20 cellular contexts compared by ENCODE assay signal in genomic region chr6:127924031-127924430, GRCh38. TPM values are rescaled to one million over a fixed set of nuclear protein-coding genes. Genes with fewer than 3 reads are reported as not detected.
DNase-seq lines count a peak whose midpoint lies in the region; ATAC-seq lines count a peak whose summit lies in the region.
"Had no signal": no experiment of that assay in that cellular context is flagged by ENCODE, and none has a peak within 500 bp of the region (broad histone marks: within the 10 kb centered on the region; RNA-seq: fewer than 3 reads in every experiment).

No MANE protein-coding gene starts in this region.

- POLR2A ChIA-PET in activated CD4-positive, alpha-beta T cell treated with anti-CD3 and anti-CD28 coated beads for 36 hours (lab: Charles Lee) = no interaction called here

- peak; percentile 8 for ATAC-seq in activated CD4-positive, alpha-beta T cell treated with anti-CD3 and anti-CD28 coated beads for 36 hours
- ATAC-seq in activated naive CD4-positive, alpha-beta T cell treated with anti-CD3 and anti-CD28 coated beads, Interleukin-2, amount 50 U/mL, for 72 hours = peak; percentile 47 to 62
- no peak for ATAC-seq in central memory CD8-positive, alpha-beta T cell (replicated peaks; ENCODE audit: extremely low read depth, poor library complexity, severe bottlenecking)
- ATAC-seq in GM18873 (IDR thresholded peaks at IDR 0.05; ENCODE audit: low FRiP score, unreplicated experiment) = no peak
- ATAC-seq in HG03521 (IDR thresholded peaks at IDR 0.05; ENCODE audit: unreplicated experiment) = no peak
- ATAC-seq: HCT116, K562 had no signal

- no peak overlapping the region for H3K4me3 Mint-ChIP-seq in activated CD4-positive, alpha-beta T cell treated with anti-CD3 and anti-CD28 coated beads for 36 hours
- H3K4me3 Mint-ChIP-seq in central memory CD8-positive, alpha-beta T cell = peak overlapping the region; percentile 14

- no peaks in the 10 kb centered on the region for H3K27me3 Mint-ChIP-seq in activated CD4-positive, alpha-beta T cell treated with anti-CD3 and anti-CD28 coated beads for 36 hours
- no peaks in the 10 kb centered on the region for H3K27me3 Mint-ChIP-seq in central memory CD8-positive, alpha-beta T cell
- H3K27me3 Mint-ChIP-seq: CD4-positive, alpha-beta memory T cell had no signal

- peaks cover 20% of the 10 kb centered on the region for H3K9me3 Mint-ChIP-seq in activated CD4-positive, alpha-beta T cell treated with anti-CD3 and anti-CD28 coated beads for 36 hours (ENCODE audit: low read depth)
- peaks cover 19 to 30% of the 10 kb centered on the region in 2 donors for H3K9me3 Mint-ChIP-seq in activated naive CD4-positive, alpha-beta T cell treated with anti-CD3 and anti-CD28 coated beads, Interleukin-2, amount 50 U/mL, for 72 hours
- H3K9me3 Mint-ChIP-seq in central memory CD8-positive, alpha-beta T cell = peaks cover 13% of the 10 kb centered on the region

- no peak for DNase-seq in activated CD4-positive, alpha-beta T cell treated with anti-CD3 and anti-CD28 coated beads for 36 hours
- DNase-seq in activated CD4-positive, alpha-beta T cell treated with anti-CD3 and anti-CD28 coated beads for 48 hours = no peak
- DNase-seq in activated naive CD4-positive, alpha-beta T cell treated with anti-CD3 and anti-CD28 coated beads, Interleukin-2, amount 50 U/mL, for 72 hours (ENCODE audit: low spot score in 2 of 2) = no peak
- no peak for DNase-seq in activated naive CD4-positive, alpha-beta T cell treated with Interleukin-2 at 50 U/mL for 16 hours
- DNase-seq in central memory CD8-positive, alpha-beta T cell (ENCODE audit: low spot score in 2 of 2) = no peak
- DNase-seq in ecto neural progenitor cell (ENCODE audit: low spot score) = no peak
- DNase-seq: BE2C; CD4-positive, alpha-beta memory T cell; DMS79; GM23248; MV-4-11; NCI-H1930; NCI-H446; NK-92 treated with Interleukin-12 subunit alpha and Interleukin-12 subunit beta, amount 100 ng/mL, for 24 hours; OCI-M1 had no signal

- H3K27ac Mint-ChIP-seq in activated CD4-positive, alpha-beta T cell treated with anti-CD3 and anti-CD28 coated beads for 36 hours = peak overlapping the region; percentile 32
- H3K27ac Mint-ChIP-seq in activated naive CD4-positive, alpha-beta T cell treated with anti-CD3 and anti-CD28 coated beads, Interleukin-2, amount 50 U/mL, for 72 hours = peak overlapping the region in 1 of 2 donors; percentile 67
- H3K27ac Mint-ChIP-seq in central memory CD8-positive, alpha-beta T cell (ENCODE audit: low read depth) = peak overlapping the region; percentile 35

- peaks cover 62% of the 10 kb centered on the region for H3K4me1 Mint-ChIP-seq in activated CD4-positive, alpha-beta T cell treated with anti-CD3 and anti-CD28 coated beads for 36 hours
- peaks cover 50% of the 10 kb centered on the region for H3K4me1 Mint-ChIP-seq in central memory CD8-positive, alpha-beta T cell

- CTCF ChIA-PET in activated CD4-positive, alpha-beta T cell treated with anti-CD3 and anti-CD28 coated beads for 36 hours (lab: Charles Lee) = interaction anchor here (1.0 to 1.5 kb wide), 2 partner anchors 10 to 68 kb away, joined by 4 to 7 read pairs; no protein-coding TSS in a partner anchor

- intact Hi-C loops in activated CD4-positive, alpha-beta T cell treated with anti-CD3 and anti-CD28 coated beads for 36 hours (cut with DNase I, micrococcal nuclease) = loop anchor here in 1 of 2 experiments (1.0 kb wide), 1 partner anchor 10 kb away; no protein-coding TSS in a partner anchor

- peaks cover 19% of the 10 kb centered on the region for H3K36me3 Mint-ChIP-seq in activated CD4-positive, alpha-beta T cell treated with anti-CD3 and anti-CD28 coated beads for 36 hours (ENCODE audit: low read depth)
- peaks cover 23 to 48% of the 10 kb centered on the region in 2 donors for H3K36me3 Mint-ChIP-seq in activated naive CD4-positive, alpha-beta T cell treated with anti-CD3 and anti-CD28 coated beads, Interleukin-2, amount 50 U/mL, for 72 hours
- peaks cover 5% of the 10 kb centered on the region for H3K36me3 Mint-ChIP-seq in central memory CD8-positive, alpha-beta T cell (ENCODE audit: insufficient read depth)

RNA-seq across cellular contexts. Expression of gene THEMIS, which starts 23.2 kb away (rescaled TPM):
- total RNA-seq in activated CD4-positive, alpha-beta T cell treated with anti-CD3 and anti-CD28 coated beads for 36 hours = 10 to 100 TPM; 22.9 to 24.5 TPM
- total RNA-seq in activated naive CD4-positive, alpha-beta T cell treated with anti-CD3 and anti-CD28 coated beads, Interleukin-2, amount 50 U/mL, for 72 hours = 10 to 100 TPM; 11.0 to 50.8 TPM
- total RNA-seq: RPMI7951 had no signal

Comparison
In these comparisons a context has a peak if more than half of its experiments do, and no peak if none do; other contexts are left out.
1. ATAC-seq: peak in activated CD4-positive, alpha-beta T cell treated with anti-CD3 and anti-CD28 coated beads for 36 hours (single experiment) and activated naive CD4-positive, alpha-beta T cell treated with anti-CD3 and anti-CD28 coated beads, Interleukin-2, amount 50 U/mL, for 72 hours (2 of 2); none in central memory CD8-positive, alpha-beta T cell (single experiment), GM18873 (single experiment) and HG03521 (single experiment).